In the genomic region with DNA sequence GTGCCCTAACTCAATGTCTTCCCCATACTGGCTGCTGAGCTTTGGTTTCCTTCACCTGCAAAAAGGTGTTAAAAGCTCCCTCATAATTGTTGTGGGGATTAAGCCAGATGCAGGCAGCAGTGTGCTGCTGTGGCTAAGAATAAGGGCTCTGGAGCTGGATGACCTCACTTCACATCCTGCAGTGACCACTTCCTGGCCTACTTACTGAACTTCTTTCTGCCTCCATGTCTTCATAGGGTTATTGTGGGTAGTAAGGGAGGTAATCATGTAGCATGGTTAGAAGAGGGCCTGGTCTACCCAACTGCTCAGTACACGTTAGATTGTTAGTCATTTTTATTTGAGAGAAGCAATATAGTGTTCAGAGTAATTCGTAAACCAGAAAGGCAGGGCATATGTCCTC, we compare ENCODE assay signal across 9 cellular contexts. TPM values are rescaled to one million over a fixed set of nuclear protein-coding genes. Genes with fewer than 3 reads are reported as not detected.
DNase-seq lines count a peak whose midpoint lies in the region; ATAC-seq, FAIRE-seq and TF ChIP-seq lines count a peak whose summit lies in the region.
"Had no signal": no experiment of that assay in that cellular context is flagged by ENCODE, and none has a peak within 500 bp of the region (broad histone marks: within the 10 kb centered on the region; RNA-seq: fewer than 3 reads in every experiment).

No MANE protein-coding gene starts in this region.

- peak overlapping the region in 1 of 4 donors; percentile 7 for H3K4me3 Mint-ChIP-seq in CD4-positive, CD25-positive, alpha-beta regulatory T cell

- DNase-seq in CD4-positive, CD25-positive, alpha-beta regulatory T cell, result peak in 2 of 3 donors; percentile 34 to 69
- DNase-seq in choroid plexus epithelial cell (ENCODE audit: low read depth) (peak; percentile 54), COR-L47 (lab: John Stamatoyannopoulos, UW) (no peak), GM19238 (ENCODE audit: insufficient read length, low spot score) (no peak), frontal cortex (ENCODE audit: low spot score in 2 of 2) (no peak)
- DNase-seq: NCI-H1105 treated with DMSO at 0.1 percent for 48 hours had no signal

- peak; percentile 79 to 87 for ATAC-seq in CD4-positive, CD25-positive, alpha-beta regulatory T cell (ENCODE audit: low read depth in 2 of 2)
- ATAC-seq in GM19395 (IDR thresholded peaks at IDR 0.05; ENCODE audit: unreplicated experiment) (peak; percentile 88), HG03469 (IDR thresholded peaks at IDR 0.05; ENCODE audit: unreplicated experiment) (peak; percentile 74), HG02840 (IDR thresholded peaks at IDR 0.05; ENCODE audit: low FRiP score, unreplicated experiment) (no peak)

- H3K9me3 ChIP-seq in CD4-positive, CD25-positive, alpha-beta regulatory T cell (ENCODE audit: control insufficient read depth in 2 of 2, low read length in 2 of 2), result no peaks in the 10 kb centered on the region

- no peak for TF ChIP-seq CTCF in choroid plexus epithelial cell (conservative IDR thresholded peaks at IDR 0.05; ENCODE audit: low read depth, low read length)

- peaks cover 5 to 24% (median 8%) of the 10 kb centered on the region in 4 donors for H3K4me1 Mint-ChIP-seq in CD4-positive, CD25-positive, alpha-beta regulatory T cell

- no peaks in the 10 kb centered on the region for H3K27me3 ChIP-seq in CD4-positive, CD25-positive, alpha-beta regulatory T cell (ENCODE audit: control insufficient read depth, insufficient read depth, low read length)

- H3K27me3 Mint-ChIP-seq in CD4-positive, CD25-positive, alpha-beta regulatory T cell, result no peaks in the 10 kb centered on the region

- peaks cover 50% of the 10 kb centered on the region for H3K36me3 Mint-ChIP-seq in CD4-positive, CD25-positive, alpha-beta regulatory T cell

- H3K27ac Mint-ChIP-seq in CD4-positive, CD25-positive, alpha-beta regulatory T cell, result peak overlapping the region; percentile 14 to 52 (median 42)

- H3K4me3 ChIP-seq in CD4-positive, CD25-positive, alpha-beta regulatory T cell (ENCODE audit: low read depth, low read length), result no peak overlapping the region
- no peak overlapping the region for H3K4me3 ChIP-seq in choroid plexus epithelial cell (ENCODE audit: low read depth, low read length)

- H3K4me1 ChIP-seq in CD4-positive, CD25-positive, alpha-beta regulatory T cell (ENCODE audit: control insufficient read depth, insufficient read depth, low read length, poor library complexity, severe bottlenecking), result peaks cover 7% of the 10 kb centered on the region

- FAIRE-seq in frontal cortex (lab: Jason Lieb, UNC), result no peak

- peaks cover 54% of the 10 kb centered on the region for H3K36me3 ChIP-seq in CD4-positive, CD25-positive, alpha-beta regulatory T cell (ENCODE audit: control insufficient read depth, insufficient read depth, low read length)

- H3K9me3 Mint-ChIP-seq in CD4-positive, CD25-positive, alpha-beta regulatory T cell, result no peaks in the 10 kb centered on the region

- no peak overlapping the region for H3K27ac ChIP-seq in CD4-positive, CD25-positive, alpha-beta regulatory T cell (ENCODE audit: insufficient read depth, low read length, poor library complexity, severe bottlenecking)

RNA-seq across cellular contexts. Expression of a gene that starts 18.4 kb away (rescaled TPM):
- total RNA-seq in CD4-positive, CD25-positive, alpha-beta regulatory T cell, result 19.2 TPM
- 10 to 100 TPM; 56.4 to 59.3 (median 57.6) TPM for polyA plus RNA-seq in CD4-positive, CD25-positive, alpha-beta regulatory T cell
- total RNA-seq in frontal cortex, result 6.9 TPM

Comparison
In these comparisons a context has a peak if more than half of its experiments do, and no peak if none do; other contexts are left out.
1. DNase-seq: peak in CD4-positive, CD25-positive, alpha-beta regulatory T cell (2 of 3) and choroid plexus epithelial cell (single experiment); none in COR-L47 (single experiment), GM19238 (single experiment) and frontal cortex (0 of 2).